Comparison of ENCODE assay signal across 19 cellular contexts in genomic region chr6:84052883-84053241, GRCh38. TPM values are rescaled to one million over a fixed set of nuclear protein-coding genes. Genes with fewer than 3 reads are reported as not detected.
A peak's percentile ranks its signal among the peaks of the same experiment; 100 is the strongest.
DNase-seq lines count a peak whose midpoint lies in the region; ATAC-seq and TF ChIP-seq lines count a peak whose summit lies in the region.
"Had no signal": no experiment of that assay in that cellular context is flagged by ENCODE, and none has a peak within 500 bp of the region (broad histone marks: within the 10 kb centered on the region; RNA-seq: fewer than 3 reads in every experiment).

No MANE protein-coding gene starts in this region.

- H3K4me1 Mint-ChIP-seq in glutamatergic neuron (ENCODE audit: low read depth, unreplicated experiment) = peaks cover 36% of the 10 kb centered on the region
- H3K4me1 Mint-ChIP-seq in activated T-helper 17 cell treated with anti-CD3 and anti-CD28 coated beads, Interleukin-2, amount 50 U/mL, for 72 hours = no peaks in the 10 kb centered on the region
- H3K4me1 Mint-ChIP-seq: CD8-positive, alpha-beta memory T cell; stimulated activated effector memory CD8-positive, alpha-beta T cell treated with anti-CD3 and anti-CD28 coated beads, Interleukin-12 subunit alpha, Interleukin-12 subunit beta, amount 100 ng/mL, for 72 hours; T-helper 17 cell had no signal

- H3K9me3 ChIP-seq in WERI-Rb-1 (ENCODE audit: severe bottlenecking) = no peaks in the 10 kb centered on the region
- H3K9me3 ChIP-seq in osteoblast (ENCODE audit: low read depth, low read length) = no peaks in the 10 kb centered on the region
- H3K9me3 ChIP-seq: body of pancreas, colonic mucosa, right atrium auricular region, thyroid gland had no signal

- H3K27me3 ChIP-seq in H7 (ENCODE audit: control insufficient read depth, insufficient read depth, low read length) = no peaks in the 10 kb centered on the region
- no peaks in the 10 kb centered on the region for H3K27me3 ChIP-seq in WERI-Rb-1 (ENCODE audit: insufficient read depth, low read depth, severe bottlenecking)
- no peaks in the 10 kb centered on the region for H3K27me3 ChIP-seq in osteoblast (ENCODE audit: insufficient read depth, low read length)
- H3K27me3 ChIP-seq: body of pancreas, colonic mucosa, right atrium auricular region, thyroid gland had no signal

- H3K9me3 Mint-ChIP-seq in glutamatergic neuron (ENCODE audit: unreplicated experiment) = peaks cover 15% of the 10 kb centered on the region
- no peaks in the 10 kb centered on the region for H3K9me3 Mint-ChIP-seq in activated T-helper 17 cell treated with anti-CD3 and anti-CD28 coated beads, Interleukin-2, amount 50 U/mL, for 72 hours
- H3K9me3 Mint-ChIP-seq: activated CD8-positive, alpha-beta T cell treated with anti-CD3 and anti-CD28 coated beads for 36 hours; activated naive CD4-positive, alpha-beta T cell treated with anti-CD3 and anti-CD28 coated beads, Interleukin-2, amount 50 U/mL, for 72 hours; CD8-positive, alpha-beta memory T cell; stimulated activated effector memory CD8-positive, alpha-beta T cell treated with anti-CD3 and anti-CD28 coated beads, Interleukin-12 subunit alpha, Interleukin-12 subunit beta, amount 100 ng/mL, for 72 hours had no signal

- TF ChIP-seq CTCF in WERI-Rb-1 (IDR thresholded peaks at IDR 0.05; ENCODE audit: low read depth, low read length) (no peak), glutamatergic neuron (IDR thresholded peaks at IDR 0.05; ENCODE audit: partially characterized antibody, unreplicated experiment) (no peak), osteoblast (IDR thresholded peaks at IDR 0.05; ENCODE audit: extremely low read depth, low read depth, low read length) (no peak)

- no peaks in the 10 kb centered on the region for H3K36me3 Mint-ChIP-seq in glutamatergic neuron (ENCODE audit: unreplicated experiment)
- no peaks in the 10 kb centered on the region for H3K36me3 Mint-ChIP-seq in activated T-helper 17 cell treated with anti-CD3 and anti-CD28 coated beads, Interleukin-2, amount 50 U/mL, for 72 hours (ENCODE audit: low read depth)
- H3K36me3 Mint-ChIP-seq: activated naive CD4-positive, alpha-beta T cell treated with anti-CD3 and anti-CD28 coated beads, Interleukin-2, amount 50 U/mL, for 72 hours; CD8-positive, alpha-beta memory T cell; stimulated activated effector memory CD8-positive, alpha-beta T cell treated with anti-CD3 and anti-CD28 coated beads, Interleukin-12 subunit alpha, Interleukin-12 subunit beta, amount 100 ng/mL, for 72 hours had no signal

- peak overlapping the region; percentile 78 for H3K4me3 Mint-ChIP-seq in glutamatergic neuron (ENCODE audit: unreplicated experiment)
- no peak overlapping the region for H3K4me3 Mint-ChIP-seq in activated T-helper 17 cell treated with anti-CD3 and anti-CD28 coated beads, Interleukin-2, amount 50 U/mL, for 72 hours
- H3K4me3 Mint-ChIP-seq: activated CD8-positive, alpha-beta T cell treated with anti-CD3 and anti-CD28 coated beads for 36 hours; CD8-positive, alpha-beta memory T cell; stimulated activated effector memory CD8-positive, alpha-beta T cell treated with anti-CD3 and anti-CD28 coated beads, Interleukin-12 subunit alpha, Interleukin-12 subunit beta, amount 100 ng/mL, for 72 hours; T-helper 17 cell had no signal

- ATAC-seq in activated T-helper 17 cell treated with anti-CD3 and anti-CD28 coated beads, Interleukin-2, amount 50 U/mL, for 72 hours (replicated peaks) = no peak
- ATAC-seq: activated CD8-positive, alpha-beta T cell treated with anti-CD3 and anti-CD28 coated beads for 36 hours; activated naive CD4-positive, alpha-beta T cell treated with anti-CD3 and anti-CD28 coated beads, Interleukin-2, amount 50 U/mL, for 72 hours; left colon; stimulated activated effector memory CD8-positive, alpha-beta T cell treated with anti-CD3 and anti-CD28 coated beads, Interleukin-12 subunit alpha, Interleukin-12 subunit beta, amount 100 ng/mL, for 72 hours; T-helper 17 cell had no signal

- intact Hi-C loops in posterior vena cava (cut with DNase I) = no loop called here

- peak overlapping the region; percentile 96 for H3K27ac Mint-ChIP-seq in glutamatergic neuron (ENCODE audit: unreplicated experiment)
- H3K27ac Mint-ChIP-seq in activated T-helper 17 cell treated with anti-CD3 and anti-CD28 coated beads, Interleukin-2, amount 50 U/mL, for 72 hours = no peak overlapping the region
- H3K27ac Mint-ChIP-seq: activated CD8-positive, alpha-beta T cell treated with anti-CD3 and anti-CD28 coated beads for 36 hours; activated naive CD4-positive, alpha-beta T cell treated with anti-CD3 and anti-CD28 coated beads, Interleukin-2, amount 50 U/mL, for 72 hours; CD8-positive, alpha-beta memory T cell; stimulated activated effector memory CD8-positive, alpha-beta T cell treated with anti-CD3 and anti-CD28 coated beads, Interleukin-12 subunit alpha, Interleukin-12 subunit beta, amount 100 ng/mL, for 72 hours; T-helper 17 cell had no signal

- no peak overlapping the region for H3K4me3 ChIP-seq in H7 (ENCODE audit: insufficient read depth, low read depth, low read length)
- no peak overlapping the region for H3K4me3 ChIP-seq in WERI-Rb-1 (ENCODE audit: low read depth, low read length)
- no peak overlapping the region for H3K4me3 ChIP-seq in osteoblast (ENCODE audit: insufficient read depth, low read length)
- H3K4me3 ChIP-seq: body of pancreas, colonic mucosa, thyroid gland had no signal

- H3K36me3 ChIP-seq in H7 (replicated peaks; ENCODE audit: control insufficient read depth, insufficient read depth, low read length) (no peaks in the 10 kb centered on the region), WERI-Rb-1 (no peaks in the 10 kb centered on the region), osteoblast (ENCODE audit: insufficient read depth, low read length) (no peaks in the 10 kb centered on the region)
- H3K36me3 ChIP-seq: colonic mucosa, right atrium auricular region, thyroid gland had no signal

- H2AFZ ChIP-seq in osteoblast (ENCODE audit: low read length) = no peak overlapping the region

- H3K4me1 ChIP-seq in osteoblast (ENCODE audit: insufficient read depth, low read length) = peaks cover 15% of the 10 kb centered on the region
- H3K4me1 ChIP-seq: body of pancreas, colonic mucosa, thyroid gland had no signal

- H3K4me2 ChIP-seq in osteoblast (ENCODE audit: insufficient read depth, low read length) = peak overlapping the region; percentile 76

- peak; percentile 38 for DNase-seq in H7
- DNase-seq in WERI-Rb-1 = no peak
- DNase-seq in glutamatergic neuron = no peak
- DNase-seq in osteoblast (ENCODE audit: insufficient read length, low spot score, missing footprints) = no peak
- no peak for DNase-seq in DMS 273 (lab: John Stamatoyannopoulos, UW; ENCODE audit: unreplicated experiment)
- no peak for DNase-seq in NCI-H526 (lab: John Stamatoyannopoulos, UW)
- DNase-seq in posterior vena cava (ENCODE audit: low spot score) = no peak
- DNase-seq: activated CD8-positive, alpha-beta T cell treated with anti-CD3 and anti-CD28 coated beads for 36 hours; activated T-cell treated with anti-CD3 and anti-CD28 coated beads, Interleukin-2, amount 50 U/mL, for 48 hours; CD8-positive, alpha-beta memory T cell; colonic mucosa; left colon; T-helper 17 cell had no signal

- H3K27me3 Mint-ChIP-seq in glutamatergic neuron (ENCODE audit: unreplicated experiment) = peaks cover 15% of the 10 kb centered on the region
- peaks cover 7% of the 10 kb centered on the region for H3K27me3 Mint-ChIP-seq in activated T-helper 17 cell treated with anti-CD3 and anti-CD28 coated beads, Interleukin-2, amount 50 U/mL, for 72 hours

- H3K79me2 ChIP-seq in osteoblast (ENCODE audit: insufficient read depth, low read length) = no peaks in the 10 kb centered on the region

- peak overlapping the region; percentile 58 for H3K27ac ChIP-seq in WERI-Rb-1
- H3K27ac ChIP-seq in osteoblast (ENCODE audit: low read depth, low read length) = no peak overlapping the region
- H3K27ac ChIP-seq: body of pancreas, colonic mucosa, thyroid gland had no signal

- no peaks in the 10 kb centered on the region for H4K20me1 ChIP-seq in osteoblast (ENCODE audit: insufficient read depth, low read length)

RNA-seq across cellular contexts. Expression of gene MRAP2, which starts 19.3 kb away (rescaled TPM):
- 4.2 and 4.7 TPM in 2 replicates for total RNA-seq in H7 (2014; rRNA removed; shearing (Covaris generic))
- total RNA-seq in glutamatergic neuron (ENCODE audit: unreplicated experiment) (5.1 TPM), osteoblast (4.1 and 5.1 TPM in 2 replicates), posterior vena cava (1 to 10 TPM; 2.3 to 3.7 TPM)
- total RNA-seq in activated T-helper 17 cell treated with anti-CD3 and anti-CD28 coated beads, Interleukin-2, amount 50 U/mL, for 72 hours = under 1 TPM in 1 of 2 donors, not detected in 1; 0.11 TPM
- total RNA-seq: activated CD8-positive, alpha-beta T cell treated with anti-CD3 and anti-CD28 coated beads for 36 hours; activated naive CD4-positive, alpha-beta T cell treated with anti-CD3 and anti-CD28 coated beads, Interleukin-2, amount 50 U/mL, for 72 hours; CD8-positive, alpha-beta memory T cell; T-helper 17 cell had no signal
